Comparison of ENCODE assay signal across 1 cellular context in genomic region chr22:20015971-20016733, GRCh38.
TF ChIP-seq lines count a peak whose summit lies in the region.

No MANE protein-coding gene starts in this region.

TF ChIP-seq in HepG2, 621 proteins besides CTCF, POLR2A, EP300 and RAD21 (continued from another document and continues in another):
- TF ChIP-seq ZNF142 (CRISPR knock-in tag; IDR thresholded peaks at IDR 0.05), result peak; percentile 25; the same call in 1 of the 2 replicates
- no peak for TF ChIP-seq NR3C1 (CRISPR knock-in tag; IDR thresholded peaks at IDR 0.05)
- TF ChIP-seq ZNF503 (CRISPR knock-in tag; IDR thresholded peaks at IDR 0.05), result peak; percentile 10; the same call in 1 of the 2 replicates
- TF ChIP-seq HHEX (CRISPR knock-in tag; IDR thresholded peaks at IDR 0.05), result no peak
- no peak; the same call in 1 of the 2 replicates for TF ChIP-seq ZNF225 (CRISPR knock-in tag; IDR thresholded peaks at IDR 0.05)
- no peak for TF ChIP-seq RORA (CRISPR knock-in tag; IDR thresholded peaks at IDR 0.05)
- TF ChIP-seq ZNF737 (CRISPR knock-in tag; IDR thresholded peaks at IDR 0.05; ENCODE audit: borderline replicate concordance), result no peak
- no peak for TF ChIP-seq HNF4A (CRISPR knock-in tag; IDR thresholded peaks at IDR 0.05)
- peak; percentile 34 for TF ChIP-seq TFDP2 (CRISPR knock-in tag; IDR thresholded peaks at IDR 0.05)
- TF ChIP-seq ZNF713 (CRISPR knock-in tag; IDR thresholded peaks at IDR 0.05), result no peak
- peak; percentile 79 for TF ChIP-seq ZFY (CRISPR knock-in tag; IDR thresholded peaks at IDR 0.05)
- TF ChIP-seq HMG20B (CRISPR knock-in tag; conservative IDR thresholded peaks at IDR 0.05), result no peak
- TF ChIP-seq SMAD9 (CRISPR knock-in tag; IDR thresholded peaks at IDR 0.05), result no peak
- no peak for TF ChIP-seq TERF1 (CRISPR knock-in tag; IDR thresholded peaks at IDR 0.05)
- TF ChIP-seq KDM6A (CRISPR knock-in tag; IDR thresholded peaks at IDR 0.05; ENCODE audit: low read depth), result no peak
- TF ChIP-seq THYN1 (CRISPR knock-in tag; IDR thresholded peaks at IDR 0.05; ENCODE audit: borderline replicate concordance, low read depth), result no peak
- no peak for TF ChIP-seq ZNF550 (CRISPR knock-in tag; IDR thresholded peaks at IDR 0.05; ENCODE audit: borderline replicate concordance)
- 0 out of 2 replicates have a peak, but pooled peaks have one; percentile 32 for TF ChIP-seq ZNF800 (CRISPR knock-in tag; IDR thresholded peaks at IDR 0.05)
- TF ChIP-seq ZNF768 (CRISPR knock-in tag; IDR thresholded peaks at IDR 0.05), result no peak
- TF ChIP-seq SKI (IDR thresholded peaks at IDR 0.05; ENCODE audit: partially characterized antibody), result no peak
- TF ChIP-seq ZNF292 (CRISPR knock-in tag; IDR thresholded peaks at IDR 0.05; ENCODE audit: borderline replicate concordance, low read depth), result no peak
- TF ChIP-seq ZKSCAN5 (CRISPR knock-in tag; IDR thresholded peaks at IDR 0.05), result no peak
- TF ChIP-seq CHCHD3 (CRISPR knock-in tag; IDR thresholded peaks at IDR 0.05), result 0 out of 2 replicates have a peak, but pooled peaks have one; percentile 9
- no peak for TF ChIP-seq ZNF18 (CRISPR knock-in tag; IDR thresholded peaks at IDR 0.05; ENCODE audit: insufficient replicate concordance)
- TF ChIP-seq PRDM10 (CRISPR knock-in tag; IDR thresholded peaks at IDR 0.05; ENCODE audit: low read depth), result no peak
- TF ChIP-seq CC2D1A (CRISPR knock-in tag; IDR thresholded peaks at IDR 0.05), result no peak
- no peak; the same call in 1 of the 2 replicates for TF ChIP-seq MED1 (CRISPR knock-in tag; IDR thresholded peaks at IDR 0.05)
- TF ChIP-seq KDM5A (IDR thresholded peaks at IDR 0.05; ENCODE audit: borderline replicate concordance, low read length), result no peak
- TF ChIP-seq DRAP1 (CRISPR knock-in tag; IDR thresholded peaks at IDR 0.05), result no peak
- TF ChIP-seq MAX (IDR thresholded peaks at IDR 0.05), result no peak
- TF ChIP-seq PBX2 (CRISPR knock-in tag; IDR thresholded peaks at IDR 0.05), result no peak
- no peak for TF ChIP-seq MLXIP (CRISPR knock-in tag; IDR thresholded peaks at IDR 0.05; ENCODE audit: borderline replicate concordance)
